Comparison of ENCODE assay signal across 1 cellular context in the genomic region with DNA sequence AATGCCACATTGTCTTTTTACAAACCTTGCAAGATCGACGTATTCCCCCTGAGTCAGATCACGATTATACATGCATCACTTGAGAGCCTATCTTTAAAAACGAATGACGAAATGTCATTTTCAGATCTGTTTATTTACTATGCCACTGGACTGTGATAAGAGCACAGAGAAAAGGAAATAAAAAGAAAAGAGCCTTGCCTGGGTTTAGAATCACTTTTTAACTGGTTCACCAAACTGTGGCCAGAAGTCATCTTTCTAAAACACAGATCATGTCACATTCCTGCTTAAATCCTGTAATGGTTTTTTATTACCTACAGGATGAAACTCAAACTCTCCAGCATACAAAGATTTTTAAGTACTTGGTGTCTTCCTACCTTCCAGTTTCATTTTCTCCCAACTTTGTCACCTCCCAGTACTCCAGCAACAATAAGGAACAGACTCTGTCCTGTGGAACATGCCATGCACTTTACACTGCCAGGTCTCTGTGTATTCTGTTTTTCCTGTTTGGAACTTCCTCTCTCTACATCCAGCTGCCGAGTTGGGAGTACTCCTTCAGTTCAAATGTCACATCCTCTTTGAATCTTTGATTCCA.
TF ChIP-seq lines count a peak whose summit lies in the region.

No MANE protein-coding gene starts in this region.

TF ChIP-seq in HEK293, 187 proteins besides CTCF, POLR2A, EP300 and RAD21 (continued from another document):
- TF ChIP-seq, protein P1, sequence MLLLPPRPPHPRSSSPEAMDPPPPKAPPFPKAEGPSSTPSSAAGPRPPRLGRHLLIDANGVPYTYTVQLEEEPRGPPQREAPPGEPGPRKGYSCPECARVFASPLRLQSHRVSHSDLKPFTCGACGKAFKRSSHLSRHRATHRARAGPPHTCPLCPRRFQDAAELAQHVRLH (tag by site-specific recombination; IDR thresholded peaks at IDR 0.05) = 0 out of 2 replicates have a peak, but pooled peaks have one; percentile 13
- TF ChIP-seq ZNF19 (tag by site-specific recombination; IDR thresholded peaks at IDR 0.05; ENCODE audit: low read depth) (no peak), SP2 (tag by site-specific recombination; IDR thresholded peaks at IDR 0.05) (no peak), IKZF3 (tag by site-specific recombination; IDR thresholded peaks at IDR 0.05) (peak; percentile 36; the same call in 1 of the 2 replicates), BCL11A (tag by site-specific recombination; IDR thresholded peaks at IDR 0.05; ENCODE audit: low read depth) (0 out of 2 replicates have a peak, but pooled peaks have one; percentile 36), ZNF473 (tag by site-specific recombination; IDR thresholded peaks at IDR 0.05) (no peak), ZNF501 (tag by site-specific recombination; IDR thresholded peaks at IDR 0.05) (no peak), FEZF1 (tag by site-specific recombination; IDR thresholded peaks at IDR 0.05) (peak; percentile 67; the same call in 1 of the 2 replicates), GLIS2 (tag by site-specific recombination; IDR thresholded peaks at IDR 0.05) (no peak), ZNF366 (tag by site-specific recombination; conservative IDR thresholded peaks at IDR 0.05) (peak; percentile 50)
- TF ChIP-seq, protein P2, sequence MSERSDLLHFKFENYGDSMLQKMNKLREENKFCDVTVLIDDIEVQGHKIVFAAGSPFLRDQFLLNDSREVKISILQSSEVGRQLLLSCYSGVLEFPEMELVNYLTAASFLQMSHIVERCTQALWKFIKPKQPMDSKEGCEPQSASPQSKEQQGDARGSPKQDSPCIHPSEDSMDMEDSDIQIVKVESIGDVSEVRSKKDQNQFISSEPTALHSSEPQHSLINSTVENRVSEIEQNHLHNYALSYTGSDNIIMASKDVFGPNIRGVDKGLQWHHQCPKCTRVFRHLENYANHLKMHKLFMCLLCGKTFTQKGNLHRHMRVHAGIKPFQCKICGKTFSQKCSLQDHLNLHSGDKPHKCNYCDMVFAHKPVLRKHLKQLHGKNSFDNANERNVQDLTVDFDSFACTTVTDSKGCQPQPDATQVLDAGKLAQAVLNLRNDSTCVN (tag by site-specific recombination; optimal IDR thresholded peaks at IDR 0.05) = no peak
TF ChIP-seq in HEK293: peak in this region for 17.
